Comparison of ENCODE assay signal across 29 cellular contexts in the genomic region with DNA sequence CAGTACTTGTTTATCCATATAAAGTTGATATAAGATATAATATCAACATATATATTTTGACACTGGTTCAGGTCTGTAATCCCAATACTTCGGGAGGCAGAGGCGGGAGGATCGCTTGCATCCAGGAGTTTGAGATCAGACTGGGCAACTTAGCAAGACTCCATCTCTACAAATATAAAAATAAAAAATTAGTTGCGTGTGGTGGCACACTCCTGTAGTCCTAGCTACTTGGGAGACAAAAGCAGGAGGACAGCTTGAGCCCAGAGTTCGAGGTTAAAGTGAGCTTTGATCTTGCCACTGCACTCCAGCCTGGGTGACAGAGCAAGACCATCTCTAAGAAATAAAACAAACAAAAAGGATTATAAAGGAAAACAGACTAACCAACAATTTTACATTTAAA.
"Had no signal": no experiment of that assay in that cellular context is flagged by ENCODE, and none has a peak within 500 bp of the region (broad histone marks: within the 10 kb centered on the region; RNA-seq: fewer than 3 reads in every experiment).

No MANE protein-coding gene starts in this region.

- ATAC-seq: stimulated activated effector memory CD8-positive, alpha-beta T cell treated with anti-CD3 and anti-CD28 coated beads, Interleukin-12 subunit alpha, Interleukin-12 subunit beta, amount 100 ng/mL, for 72 hours; stimulated activated memory B cell treated with anti-CD40 and anti-IgM and Interleukin-4, amounts not matched to agents 10 μg/mL and 1 μg/mL and 100 μg/mL, for 72 hours; stimulated activated naive B cell treated with anti-CD40 and anti-IgM and Interleukin-4, amounts not matched to agents 10 μg/mL and 1 μg/mL and 100 μg/mL, for 72 hours; stimulated activated naive CD8-positive, alpha-beta T cell treated with anti-CD3 and anti-CD28 coated beads, Interleukin-15, amount 100 ng/mL, for 72 hours; stimulated activated naive CD8-positive, alpha-beta T cell treated with anti-CD3 and anti-CD28 coated beads, Interleukin-15, Interleukin-2, amounts not matched to agents 100 U/mL and 50 U/mL, for 24 hours; upper lobe of right lung had no signal

- DNase-seq: stimulated activated CD4-positive, alpha-beta T cell treated with anti-CD3 and anti-CD28 coated beads, Interleukin-2, amount 100 ng/mL, for 48 hours; stimulated activated CD4-positive, alpha-beta T cell treated with anti-CD3 and anti-CD28 coated beads, Interleukin-4, amount 100 ng/mL, for 1 hour; stimulated activated CD4-positive, alpha-beta T cell treated with anti-CD3 and anti-CD28 coated beads, Interleukin-4, amount 100 ng/mL, for 24 hours; stimulated activated CD4-positive, alpha-beta T cell treated with anti-CD3 and anti-CD28 coated beads, Interleukin-4, amount 100 ng/mL, for 4 hours; stimulated activated CD8-positive, alpha-beta memory T cell treated with anti-CD3 and anti-CD28 coated beads, Interleukin-4, amount 100 ng/mL, for 48 hours; stimulated activated naive B cell treated with anti-CD40 and anti-IgM and Interleukin-4, amounts not matched to agents 10 μg/mL and 1 μg/mL and 100 μg/mL, for 72 hours; stimulated activated naive CD4-positive, alpha-beta T cell; stimulated activated naive CD4-positive, alpha-beta T cell treated with Interleukin-2 at 50 U/mL for 16 hours; stimulated activated naive CD8-positive, alpha-beta T cell treated with anti-CD3 and anti-CD28 coated beads, Interleukin-15, amount 100 ng/mL, for 72 hours; stimulated activated naive CD8-positive, alpha-beta T cell treated with anti-CD3 and anti-CD28 coated beads, Interleukin-15, Interleukin-2, amounts not matched to agents 100 U/mL and 50 U/mL, for 24 hours; stomach; substantia nigra; testis; thyroid gland; tibial artery; transverse colon; trophoblast cell; upper lobe of left lung; upper lobe of right lung; uterus had no signal

- H3K9me3 Mint-ChIP-seq: stimulated activated effector memory CD8-positive, alpha-beta T cell treated with anti-CD3 and anti-CD28 coated beads, Interleukin-12 subunit alpha, Interleukin-12 subunit beta, amount 100 ng/mL, for 72 hours; stimulated activated memory B cell treated with anti-CD40 and anti-IgM and Interleukin-4, amounts not matched to agents 10 μg/mL and 1 μg/mL and 100 μg/mL, for 72 hours; stimulated activated naive B cell treated with anti-CD40 and anti-IgM and Interleukin-4, amounts not matched to agents 10 μg/mL and 1 μg/mL and 100 μg/mL, for 72 hours; stimulated activated naive CD8-positive, alpha-beta T cell treated with anti-CD3 and anti-CD28 coated beads, Interleukin-15, amount 100 ng/mL, for 72 hours; stimulated activated naive CD8-positive, alpha-beta T cell treated with anti-CD3 and anti-CD28 coated beads, Interleukin-15, Interleukin-2, amounts not matched to agents 100 ng/mL and 50 ng/mL, for 24 hours; type B pancreatic cell had no signal

- H3K4me1 ChIP-seq: stomach, suprapubic skin, testis, thyroid gland, tibial artery, tibial nerve, transverse colon, upper lobe of left lung, upper lobe of right lung, uterus, vagina had no signal

- H3K4me3 Mint-ChIP-seq: stimulated activated effector memory CD8-positive, alpha-beta T cell treated with anti-CD3 and anti-CD28 coated beads, Interleukin-12 subunit alpha, Interleukin-12 subunit beta, amount 100 ng/mL, for 72 hours; stimulated activated memory B cell treated with anti-CD40 and anti-IgM and Interleukin-4, amounts not matched to agents 10 μg/mL and 1 μg/mL and 100 μg/mL, for 72 hours; stimulated activated naive B cell treated with anti-CD40 and anti-IgM and Interleukin-4, amounts not matched to agents 10 μg/mL and 1 μg/mL and 100 μg/mL, for 72 hours; stimulated activated naive CD8-positive, alpha-beta T cell treated with anti-CD3 and anti-CD28 coated beads, Interleukin-15, amount 100 ng/mL, for 72 hours; stimulated activated naive CD8-positive, alpha-beta T cell treated with anti-CD3 and anti-CD28 coated beads, Interleukin-15, Interleukin-2, amounts not matched to agents 100 ng/mL and 50 ng/mL, for 24 hours; type B pancreatic cell had no signal

- H3K27me3 ChIP-seq: stomach, suprapubic skin, testis, thyroid gland, tibial artery, tibial nerve, transverse colon, upper lobe of left lung, upper lobe of right lung, uterus, vagina had no signal

- H3K27ac ChIP-seq: stomach, suprapubic skin, testis, thoracic aorta, thyroid gland, tibial artery, tibial nerve, transverse colon, upper lobe of left lung, upper lobe of right lung, uterus, vagina had no signal

- FAIRE-seq: urothelium cell line had no signal

- H3K9me3 ChIP-seq: stomach, suprapubic skin, testis, thoracic aorta, thyroid gland, tibial artery, tibial nerve, transverse colon, upper lobe of left lung, upper lobe of right lung, uterus, vagina had no signal

- H3K27ac Mint-ChIP-seq: stimulated activated effector memory CD8-positive, alpha-beta T cell treated with anti-CD3 and anti-CD28 coated beads, Interleukin-12 subunit alpha, Interleukin-12 subunit beta, amount 100 ng/mL, for 72 hours; stimulated activated memory B cell treated with anti-CD40 and anti-IgM and Interleukin-4, amounts not matched to agents 10 μg/mL and 1 μg/mL and 100 μg/mL, for 72 hours; stimulated activated naive B cell treated with anti-CD40 and anti-IgM and Interleukin-4, amounts not matched to agents 10 μg/mL and 1 μg/mL and 100 μg/mL, for 72 hours; stimulated activated naive CD8-positive, alpha-beta T cell treated with anti-CD3 and anti-CD28 coated beads, Interleukin-15, amount 100 ng/mL, for 72 hours; stimulated activated naive CD8-positive, alpha-beta T cell treated with anti-CD3 and anti-CD28 coated beads, Interleukin-15, Interleukin-2, amounts not matched to agents 100 ng/mL and 50 ng/mL, for 24 hours; type B pancreatic cell had no signal

- H3K27me3 Mint-ChIP-seq: stimulated activated memory B cell treated with anti-CD40 and anti-IgM and Interleukin-4, amounts not matched to agents 10 μg/mL and 1 μg/mL and 100 μg/mL, for 72 hours; stimulated activated naive B cell treated with anti-CD40 and anti-IgM and Interleukin-4, amounts not matched to agents 10 μg/mL and 1 μg/mL and 100 μg/mL, for 72 hours; stimulated activated naive CD8-positive, alpha-beta T cell treated with anti-CD3 and anti-CD28 coated beads, Interleukin-15, amount 100 ng/mL, for 72 hours; stimulated activated naive CD8-positive, alpha-beta T cell treated with anti-CD3 and anti-CD28 coated beads, Interleukin-15, Interleukin-2, amounts not matched to agents 100 ng/mL and 50 ng/mL, for 24 hours; type B pancreatic cell had no signal

- H3K4me1 Mint-ChIP-seq: stimulated activated effector memory CD8-positive, alpha-beta T cell treated with anti-CD3 and anti-CD28 coated beads, Interleukin-12 subunit alpha, Interleukin-12 subunit beta, amount 100 ng/mL, for 72 hours; stimulated activated memory B cell treated with anti-CD40 and anti-IgM and Interleukin-4, amounts not matched to agents 10 μg/mL and 1 μg/mL and 100 μg/mL, for 72 hours; stimulated activated naive B cell treated with anti-CD40 and anti-IgM and Interleukin-4, amounts not matched to agents 10 μg/mL and 1 μg/mL and 100 μg/mL, for 72 hours had no signal

- H3K4me3 ChIP-seq: stomach, suprapubic skin, testis, thoracic aorta, thyroid gland, tibial artery, tibial nerve, transverse colon, upper lobe of left lung, upper lobe of right lung, uterus, vagina had no signal
